ENCODE assay signal across 8 cellular contexts in the genomic region with DNA sequence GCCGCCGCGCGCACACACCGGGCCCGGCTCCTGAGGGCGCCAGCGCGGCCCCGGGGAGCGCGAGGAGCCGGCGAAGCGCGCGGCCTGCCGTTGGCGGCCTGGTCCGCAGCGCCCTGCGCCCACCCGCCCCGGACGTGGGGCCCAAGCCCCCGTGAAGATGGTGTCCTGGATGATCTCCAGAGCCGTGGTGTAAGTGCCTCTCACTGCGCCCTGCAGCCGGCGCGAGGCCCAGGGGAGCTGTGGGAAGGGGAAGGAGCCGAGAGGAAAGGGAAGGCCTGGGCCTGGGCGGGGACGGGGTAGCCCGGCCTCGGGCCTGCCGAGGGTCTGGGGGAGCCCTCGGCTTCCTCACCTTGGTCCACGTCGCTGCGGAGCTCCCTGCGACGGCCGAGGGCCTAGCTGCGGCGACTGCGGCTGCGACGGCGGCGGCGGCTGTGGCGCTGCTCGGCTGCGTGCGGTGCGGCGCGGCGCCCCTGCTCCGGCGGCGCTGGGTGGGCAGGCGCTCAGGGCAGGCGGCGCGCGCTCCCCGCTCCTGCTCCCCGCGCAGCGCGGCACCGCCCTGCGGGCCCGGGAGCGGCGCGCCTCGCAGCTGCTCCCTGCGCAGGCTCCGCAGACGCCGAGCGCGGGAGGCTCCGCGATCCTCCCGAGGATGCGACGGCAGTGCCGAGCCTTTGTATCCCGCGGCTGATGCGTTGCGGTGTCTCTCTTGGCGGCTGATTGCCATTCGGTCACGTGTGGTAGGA. TPM values are rescaled to one million over a fixed set of nuclear protein-coding genes. Genes with fewer than 3 reads are reported as not detected.
DNase-seq lines count a peak whose midpoint lies in the region; ATAC-seq and TF ChIP-seq lines count a peak whose summit lies in the region.

A gene with protein sequence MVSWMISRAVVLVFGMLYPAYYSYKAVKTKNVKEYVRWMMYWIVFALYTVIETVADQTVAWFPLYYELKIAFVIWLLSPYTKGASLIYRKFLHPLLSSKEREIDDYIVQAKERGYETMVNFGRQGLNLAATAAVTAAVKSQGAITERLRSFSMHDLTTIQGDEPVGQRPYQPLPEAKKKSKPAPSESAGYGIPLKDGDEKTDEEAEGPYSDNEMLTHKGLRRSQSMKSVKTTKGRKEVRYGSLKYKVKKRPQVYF (plus strand): TSS at position 13 of the 740 bp plus-strand sequence. CDS start 145 bp downstream, at position 158.

- ATAC-seq in HG02759 (IDR thresholded peaks at IDR 0.05; ENCODE audit: unreplicated experiment): peak; percentile 75

- DNase-seq in NOMO-1 treated with DMSO at 0.1 percent for 48 hours (lab: John Stamatoyannopoulos, UW; ENCODE audit: unreplicated experiment) (peak; percentile 33), NOMO-1 treated with dmso at 0.1 percent for 144 hours (lab: John Stamatoyannopoulos, UW; ENCODE audit: unreplicated experiment) (no peak), NCI-H146 (lab: John Stamatoyannopoulos, UW) (peak; percentile 88), cerebellar cortex (ENCODE audit: low spot score) (peak; percentile 85), kidney epithelial cell (ENCODE audit: low read depth) (no peak)
- DNase-seq in activated CD4-positive, CD25-positive, alpha-beta regulatory T cell treated with anti-CD3 and anti-CD28 coated beads, Interleukin-2, amount 50 U/mL, for 16 hours (ENCODE audit: low read depth, low spot score): peak; percentile 4
- peak; percentile 12 to 42 for DNase-seq in stimulated activated CD4-positive, alpha-beta T cell treated with anti-CD3 and anti-CD28 coated beads, Interleukin-15, amount 100 ng/mL, for 1 hour (ENCODE audit: low read depth in 1 of 2, low spot score in 1 of 2)

- TF ChIP-seq CTCF in kidney epithelial cell (IDR thresholded peaks at IDR 0.05; ENCODE audit: insufficient read depth, low read length, poor library complexity, severe bottlenecking): no peak

- no peaks in the 10 kb centered on the region for H3K36me3 ChIP-seq in kidney epithelial cell (ENCODE audit: control insufficient read depth, insufficient read depth, low read length)

- H3K4me3 ChIP-seq in kidney epithelial cell (ENCODE audit: low read depth, low read length): peak within 1 kb of the TSS; percentile 63

- H3K27me3 ChIP-seq in kidney epithelial cell (ENCODE audit: control insufficient read depth, insufficient read depth, low read length): no peaks in the 10 kb centered on the region

RNA-seq across cellular contexts. Expression of the gene that starts here (rescaled TPM):
- total RNA-seq in kidney epithelial cell: 45.4 and 59.8 TPM in 2 replicates

Comparison
In these comparisons a context has a peak if more than half of its experiments do, and no peak if none do; other contexts are left out.
1. DNase-seq: peak in NOMO-1 treated with DMSO at 0.1 percent for 48 hours (single experiment), NCI-H146 (single experiment), activated CD4-positive, CD25-positive, alpha-beta regulatory T cell treated with anti-CD3 and anti-CD28 coated beads, Interleukin-2, amount 50 U/mL, for 16 hours (single experiment), cerebellar cortex (single experiment) and stimulated activated CD4-positive, alpha-beta T cell treated with anti-CD3 and anti-CD28 coated beads, Interleukin-15, amount 100 ng/mL, for 1 hour (2 of 2); none in NOMO-1 treated with dmso at 0.1 percent for 144 hours (single experiment) and kidney epithelial cell (single experiment).